ENCODE assay signal across 14 cellular contexts in genomic region chr1:218374972-218375371, GRCh38. TPM values are rescaled to one million over a fixed set of nuclear protein-coding genes. Genes with fewer than 3 reads are reported as not detected.
DNase-seq lines count a peak whose midpoint lies in the region; ATAC-seq and TF ChIP-seq lines count a peak whose summit lies in the region.
"Had no signal": no experiment of that assay in that cellular context is flagged by ENCODE, and none has a peak within 500 bp of the region (broad histone marks: within the 10 kb centered on the region; RNA-seq: fewer than 3 reads in every experiment).

No MANE protein-coding gene starts in this region.

- H3K27me3 ChIP-seq in ACC112 (ENCODE audit: insufficient read depth, low read length) (no peaks in the 10 kb centered on the region), WERI-Rb-1 (ENCODE audit: insufficient read depth, low read depth, severe bottlenecking) (no peaks in the 10 kb centered on the region), Peyer's patch (no peaks in the 10 kb centered on the region)

- peak overlapping the region; percentile 19 for H2AFZ ChIP-seq in ACC112 (ENCODE audit: low read length, unreplicated experiment)

- H3K4me3 ChIP-seq in ACC112 (ENCODE audit: low read depth, low read length) (peak overlapping the region; percentile 45; the same call in 1 of the 2 replicates), coronary artery (no peak overlapping the region), WERI-Rb-1 (ENCODE audit: low read depth, low read length) (no peak overlapping the region), Peyer's patch (no peak overlapping the region)

- peaks cover 8% of the 10 kb centered on the region for H3K79me2 ChIP-seq in ACC112 (ENCODE audit: control insufficient read depth, insufficient read depth, low read length, unreplicated experiment)

- H3K9me3 ChIP-seq in WERI-Rb-1 (ENCODE audit: severe bottlenecking), result no peaks in the 10 kb centered on the region
- H3K9me3 ChIP-seq in Peyer's patch, result no peaks in the 10 kb centered on the region

- H3K4me1 ChIP-seq in ACC112 (ENCODE audit: control insufficient read depth, insufficient read depth, low read length, unreplicated experiment) (peaks cover 51% of the 10 kb centered on the region), Peyer's patch (peaks cover 0 to 4% (median 0%) of the 10 kb centered on the region in 4 donors)

- TF ChIP-seq CTCF in coronary artery (IDR thresholded peaks at IDR 0.05) (no peak), WERI-Rb-1 (IDR thresholded peaks at IDR 0.05; ENCODE audit: low read depth, low read length) (no peak), Peyer's patch (IDR thresholded peaks at IDR 0.05) (no peak)

- no peak for ATAC-seq in GM18867 (IDR thresholded peaks at IDR 0.05; ENCODE audit: unreplicated experiment)
- ATAC-seq in HG02938 (IDR thresholded peaks at IDR 0.05; ENCODE audit: unreplicated experiment), result no peak
- ATAC-seq: activated CD4-positive, alpha-beta T cell treated with anti-CD3 and anti-CD28 coated beads for 36 hours; stimulated activated memory B cell treated with anti-CD40 and anti-IgM and Interleukin-4, amounts not matched to agents 10 μg/mL and 1 μg/mL and 100 μg/mL, for 72 hours had no signal

- H3K27ac ChIP-seq in ACC112 (ENCODE audit: low read depth, low read length) (peak overlapping the region; percentile 70), coronary artery (peak overlapping the region; percentile 29 to 64), WERI-Rb-1 (no peak overlapping the region), Peyer's patch (no peak overlapping the region)

- no peaks in the 10 kb centered on the region for H3K36me3 ChIP-seq in ACC112 (ENCODE audit: insufficient read depth, low read length)
- no peaks in the 10 kb centered on the region for H3K36me3 ChIP-seq in WERI-Rb-1
- no peaks in the 10 kb centered on the region for H3K36me3 ChIP-seq in Peyer's patch

- DNase-seq in NCI-H69 (lab: John Stamatoyannopoulos, UW), result peak; percentile 38
- no peak for DNase-seq in coronary artery (ENCODE audit: low spot score)
- peak; percentile 31 for DNase-seq in myocyte (ENCODE audit: low read depth)
- DNase-seq in WERI-Rb-1, result no peak
- DNase-seq in Peyer's patch, result no peak
- DNase-seq: activated CD4-positive, alpha-beta T cell treated with anti-CD3 and anti-CD28 coated beads for 36 hours; activated effector memory CD4-positive, alpha-beta T cell treated with anti-CD3 and anti-CD28 coated beads, Interleukin-2, amount 50 U/mL, for 16 hours; Kasumi-1; naive B cell; NCI-H2227 treated with DMSO at 0.1 percent for 48 hours had no signal

- no peak for TF ChIP-seq POLR2A in Peyer's patch (IDR thresholded peaks at IDR 0.05)

RNA-seq across cellular contexts. Expression of gene TGFB2, which starts 29.8 kb away (rescaled TPM):
- 18.4 and 20.8 TPM in 2 replicates for total RNA-seq in myocyte
- 51.5 TPM for polyA plus RNA-seq in myocyte (2012)
- total RNA-seq in Peyer's patch, result 1 to 10 TPM in 1 of 4 donors, under 1 TPM in 2, not detected in 1; 0.28 to 1.7 (median 0.54) TPM

Comparison
In these comparisons a context has a peak if more than half of its experiments do, and no peak if none do; other contexts are left out.
1. H3K27ac ChIP-seq: peak in ACC112 (single experiment) and coronary artery (2 of 2); none in WERI-Rb-1 (single experiment) and Peyer's patch (0 of 4).
2. DNase-seq: peak in NCI-H69 (single experiment) and myocyte (single experiment); none in coronary artery (single experiment), WERI-Rb-1 (single experiment) and Peyer's patch (0 of 3).